Comparison of ENCODE assay signal across 9 cellular contexts in genomic region chr7:33807779-33808482, GRCh38.
DNase-seq lines count a peak whose midpoint lies in the region; ATAC-seq, FAIRE-seq and TF ChIP-seq lines count a peak whose summit lies in the region.
"Had no signal": no experiment of that assay in that cellular context is flagged by ENCODE, and none has a peak within 500 bp of the region (broad histone marks: within the 10 kb centered on the region; RNA-seq: fewer than 3 reads in every experiment).

No MANE protein-coding gene starts in this region.

- H3K9me3 ChIP-seq in A549 = no peaks in the 10 kb centered on the region
- no peaks in the 10 kb centered on the region for H3K9me3 ChIP-seq in OCI-LY7 (ENCODE audit: low read length)
- H3K9me3 ChIP-seq: heart right ventricle had no signal

- H3K4me2 ChIP-seq in A549 (peak overlapping the region; percentile 42), OCI-LY7 (ENCODE audit: low read length) (no peak overlapping the region)

- TF ChIP-seq CTCF in A549 (IDR thresholded peaks at IDR 0.05) (peak; percentile 45; the same call in 2 of the 3 replicates), GM13976 (IDR thresholded peaks at IDR 0.05; ENCODE audit: borderline replicate concordance, control extremely low read depth, extremely low read depth, insufficient read depth, missing control alignments) (peak; percentile 42), OCI-LY7 (conservative IDR thresholded peaks at IDR 0.05; ENCODE audit: low read length) (peak; percentile 63), foreskin keratinocyte (conservative IDR thresholded peaks at IDR 0.05) (peak; percentile 96), coronary artery (IDR thresholded peaks at IDR 0.05) (no peak)

- peak; percentile 18 to 62 for DNase-seq in A549 (ENCODE audit: low read depth in 1 of 2, low spot score in 1 of 2)
- DNase-seq in GM13976 (ENCODE audit: low spot score) = peak; percentile 15
- DNase-seq in OCI-LY7 (ENCODE audit: low spot score) = peak; percentile 10
- peak; percentile 97 to 98 for DNase-seq in foreskin keratinocyte
- DNase-seq in coronary artery (ENCODE audit: low spot score) = no peak
- no peak for DNase-seq in DMS153 (lab: John Stamatoyannopoulos, UW)

- WGBS in A549 (ENCODE audit: missing lambda C conversion rate) = 46% methylated on average over 10 of the region's 10 CpGs

- TF ChIP-seq EP300 in A549 (IDR thresholded peaks at IDR 0.05) = no peak

- no peaks in the 10 kb centered on the region for H3K27me3 ChIP-seq in foreskin keratinocyte
- H3K27me3 ChIP-seq: heart right ventricle had no signal

- POLR2A ChIA-PET in A549 (lab: Yijun Ruan, JAX) = interaction anchor here (1.0 kb wide), 1 partner anchor 97 kb away, joined by 4 read pairs; no protein-coding TSS in a partner anchor
- POLR2A ChIA-PET in OCI-LY7 (lab: Charles Lee) = no interaction called here

- H3K79me2 ChIP-seq in OCI-LY7 (ENCODE audit: insufficient read depth, low read depth, low read length) = no peaks in the 10 kb centered on the region

- no peaks in the 10 kb centered on the region for H3K9me2 ChIP-seq in OCI-LY7 (ENCODE audit: insufficient read depth, low read length)

- H2AFZ ChIP-seq in OCI-LY7 (ENCODE audit: low read length) = no peak overlapping the region

- TF ChIP-seq RAD21 in A549 (conservative IDR thresholded peaks at IDR 0.05 in 1 of 2, IDR thresholded peaks at IDR 0.05 in 1 of 2) = peak; percentile 47 to 55

- FAIRE-seq in A549 (lab: Jason Lieb, UNC) = no peak

- in situ Hi-C loops in GM13976 (cut with MboI; ENCODE audit: low sequenced_read_pairs, unreplicated experiment) = no loop called here

- intact Hi-C loops in OCI-LY7 (cut with micrococcal nuclease; ENCODE audit: unreplicated experiment) = no loop called here

- H3K4me1 ChIP-seq in A549 = peaks cover 28% of the 10 kb centered on the region
- no peaks in the 10 kb centered on the region for H3K4me1 ChIP-seq in OCI-LY7 (ENCODE audit: insufficient read depth, low read length, poor library complexity, severe bottlenecking)
- peaks cover 8% of the 10 kb centered on the region for H3K4me1 ChIP-seq in foreskin keratinocyte

- H3K36me3 ChIP-seq in OCI-LY7 (ENCODE audit: insufficient read depth, low read length) = no peaks in the 10 kb centered on the region
- H3K36me3 ChIP-seq: heart right ventricle had no signal

- H4K20me1 ChIP-seq in OCI-LY7 (ENCODE audit: insufficient read depth, low read length) = no peaks in the 10 kb centered on the region

- peak; percentile 78 to 82 for ATAC-seq in A549
- ATAC-seq in foreskin keratinocyte = peak; percentile 93
- no peak for ATAC-seq in HG02973 (IDR thresholded peaks at IDR 0.05; ENCODE audit: unreplicated experiment)
- ATAC-seq in HG03571 (IDR thresholded peaks at IDR 0.05; ENCODE audit: unreplicated experiment) = no peak

- CTCF ChIA-PET in A549 (lab: Yijun Ruan, JAX) = interaction anchor here (0.5 to 2.5 kb wide), 21 partner anchors 9 to 1997 kb away, joined by 3 to 16 read pairs (median 3); partner anchors contain the start of gene BMPER
- CTCF ChIA-PET in OCI-LY7 (lab: Charles Lee; ENCODE audit: unreplicated experiment) = no interaction called here

- no peak overlapping the region for H3K4me3 ChIP-seq in A549
- no peak overlapping the region for H3K4me3 ChIP-seq in OCI-LY7 (ENCODE audit: low read depth, low read length, poor library complexity, severe bottlenecking)
- no peak overlapping the region for H3K4me3 ChIP-seq in coronary artery
- H3K4me3 ChIP-seq: heart right ventricle had no signal

- no TSS peak for BruUV-seq in OCI-LY7 (replicated peaks; lab: Mats Ljungman, UMichigan)

- TF ChIP-seq POLR2A in A549 (IDR thresholded peaks at IDR 0.05; ENCODE audit: low read length) = no peak

- H3K27ac ChIP-seq in A549 (peak overlapping the region; percentile 39 to 49; a peak in 5 of 6 replicates), OCI-LY7 (ENCODE audit: low read depth, low read length, poor library complexity, severe bottlenecking) (no peak overlapping the region), foreskin keratinocyte (peak overlapping the region; percentile 81), coronary artery (peak overlapping the region in 1 of 2 donors; percentile 62)

TF ChIP-seq in A549, 52 proteins besides CTCF, POLR2A, EP300 and RAD21:
- TF ChIP-seq CEBPB (IDR thresholded peaks at IDR 0.05) = peak in 1 of 2 experiments; percentile 55; a peak in 2 of 4 replicates
- peak; percentile 47 for TF ChIP-seq SMC3 (IDR thresholded peaks at IDR 0.05)
- TF ChIP-seq TP53 (CRISPR knock-in tag; IDR thresholded peaks at IDR 0.05) = no peak
TF ChIP-seq in A549: peak in this region for 2.

Comparison
In these comparisons a context has a peak if more than half of its experiments do, and no peak if none do; other contexts are left out.
1. ATAC-seq: peak in A549 (2 of 2) and foreskin keratinocyte (single experiment); none in HG02973 (single experiment) and HG03571 (single experiment).
2. DNase-seq: peak in A549 (2 of 2), GM13976 (single experiment), OCI-LY7 (single experiment) and foreskin keratinocyte (2 of 2); none in coronary artery (single experiment) and DMS153 (single experiment).